ENCODE assay signal across 1 cellular context in the genomic region with DNA sequence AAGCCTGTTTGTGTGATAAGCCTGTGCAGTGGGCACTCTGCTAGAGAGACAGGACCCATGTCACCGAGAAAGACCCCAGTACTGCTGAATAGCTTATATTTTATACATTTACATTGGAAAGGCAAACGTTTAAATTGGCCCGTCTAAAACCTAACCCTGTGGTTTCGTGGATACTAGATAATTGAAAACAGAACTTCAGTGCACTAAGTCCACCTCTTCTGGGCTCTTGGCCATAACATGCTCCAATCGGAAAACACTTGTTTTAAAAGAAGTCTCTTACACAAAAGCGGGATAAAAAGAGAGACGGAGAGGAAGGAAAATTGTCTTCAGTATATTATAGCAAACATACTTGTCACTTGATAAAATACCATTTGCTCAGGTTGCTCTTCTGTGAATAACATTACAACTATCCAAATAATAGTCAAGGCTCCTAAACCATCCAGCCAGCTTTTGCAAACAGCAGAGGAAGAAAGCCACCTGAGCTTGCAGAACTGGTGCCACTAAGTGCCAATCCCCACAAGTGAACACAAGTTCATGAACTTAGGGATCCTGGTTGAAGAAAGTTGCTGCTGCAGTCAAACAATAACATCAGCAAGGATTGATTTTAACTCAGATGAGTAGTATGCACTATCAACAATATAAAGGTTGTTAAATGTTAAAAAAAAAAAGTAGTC.
TF ChIP-seq lines count a peak whose summit lies in the region.

No MANE protein-coding gene starts in this region.

TF ChIP-seq in K562, 482 proteins besides CTCF, POLR2A, EP300 and RAD21:
- TF ChIP-seq SP1 (CRISPR knock-in tag; IDR thresholded peaks at IDR 0.05) (no peak), ARNT (IDR thresholded peaks at IDR 0.05) (no peak), BDP1 (IDR thresholded peaks at IDR 0.05; ENCODE audit: insufficient read depth, insufficient read length) (no peak), TFAM (CRISPR knock-in tag; conservative IDR thresholded peaks at IDR 0.05) (no peak), GATAD2A (IDR thresholded peaks at IDR 0.05) (no peak), ATF7 (IDR thresholded peaks at IDR 0.05) (no peak), HMG20B (CRISPR knock-in tag; IDR thresholded peaks at IDR 0.05) (no peak), ELF2 (CRISPR knock-in tag; IDR thresholded peaks at IDR 0.05) (no peak), ADNP (tag; IDR thresholded peaks at IDR 0.05) (no peak), YY1 (IDR thresholded peaks at IDR 0.05; ENCODE audit: borderline replicate concordance in 1 of 3, control insufficient read depth in 1 of 3, extremely low read depth in 1 of 3, insufficient read depth in 3 of 3, insufficient read length in 1 of 3, insufficient replicate concordance in 2 of 3, low read depth in 1 of 3, low read length in 2 of 3) (no peak), DDX20 (tag; IDR thresholded peaks at IDR 0.05; ENCODE audit: low read depth) (no peak), SIN3B (IDR thresholded peaks at IDR 0.05; ENCODE audit: low read depth) (no peak)
- TF ChIP-seq, protein P1, sequence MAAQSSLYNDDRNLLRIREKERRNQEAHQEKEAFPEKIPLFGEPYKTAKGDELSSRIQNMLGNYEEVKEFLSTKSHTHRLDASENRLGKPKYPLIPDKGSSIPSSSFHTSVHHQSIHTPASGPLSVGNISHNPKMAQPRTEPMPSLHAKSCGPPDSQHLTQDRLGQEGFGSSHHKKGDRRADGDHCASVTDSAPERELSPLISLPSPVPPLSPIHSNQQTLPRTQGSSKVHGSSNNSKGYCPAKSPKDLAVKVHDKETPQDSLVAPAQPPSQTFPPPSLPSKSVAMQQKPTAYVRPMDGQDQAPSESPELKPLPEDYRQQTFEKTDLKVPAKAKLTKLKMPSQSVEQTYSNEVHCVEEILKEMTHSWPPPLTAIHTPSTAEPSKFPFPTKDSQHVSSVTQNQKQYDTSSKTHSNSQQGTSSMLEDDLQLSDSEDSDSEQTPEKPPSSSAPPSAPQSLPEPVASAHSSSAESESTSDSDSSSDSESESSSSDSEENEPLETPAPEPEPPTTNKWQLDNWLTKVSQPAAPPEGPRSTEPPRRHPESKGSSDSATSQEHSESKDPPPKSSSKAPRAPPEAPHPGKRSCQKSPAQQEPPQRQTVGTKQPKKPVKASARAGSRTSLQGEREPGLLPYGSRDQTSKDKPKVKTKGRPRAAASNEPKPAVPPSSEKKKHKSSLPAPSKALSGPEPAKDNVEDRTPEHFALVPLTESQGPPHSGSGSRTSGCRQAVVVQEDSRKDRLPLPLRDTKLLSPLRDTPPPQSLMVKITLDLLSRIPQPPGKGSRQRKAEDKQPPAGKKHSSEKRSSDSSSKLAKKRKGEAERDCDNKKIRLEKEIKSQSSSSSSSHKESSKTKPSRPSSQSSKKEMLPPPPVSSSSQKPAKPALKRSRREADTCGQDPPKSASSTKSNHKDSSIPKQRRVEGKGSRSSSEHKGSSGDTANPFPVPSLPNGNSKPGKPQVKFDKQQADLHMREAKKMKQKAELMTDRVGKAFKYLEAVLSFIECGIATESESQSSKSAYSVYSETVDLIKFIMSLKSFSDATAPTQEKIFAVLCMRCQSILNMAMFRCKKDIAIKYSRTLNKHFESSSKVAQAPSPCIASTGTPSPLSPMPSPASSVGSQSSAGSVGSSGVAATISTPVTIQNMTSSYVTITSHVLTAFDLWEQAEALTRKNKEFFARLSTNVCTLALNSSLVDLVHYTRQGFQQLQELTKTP (IDR thresholded peaks at IDR 0.05; ENCODE audit: low read depth in 1 of 2, partially characterized antibody in 2 of 2), result no peak
- TF ChIP-seq, protein P2, sequence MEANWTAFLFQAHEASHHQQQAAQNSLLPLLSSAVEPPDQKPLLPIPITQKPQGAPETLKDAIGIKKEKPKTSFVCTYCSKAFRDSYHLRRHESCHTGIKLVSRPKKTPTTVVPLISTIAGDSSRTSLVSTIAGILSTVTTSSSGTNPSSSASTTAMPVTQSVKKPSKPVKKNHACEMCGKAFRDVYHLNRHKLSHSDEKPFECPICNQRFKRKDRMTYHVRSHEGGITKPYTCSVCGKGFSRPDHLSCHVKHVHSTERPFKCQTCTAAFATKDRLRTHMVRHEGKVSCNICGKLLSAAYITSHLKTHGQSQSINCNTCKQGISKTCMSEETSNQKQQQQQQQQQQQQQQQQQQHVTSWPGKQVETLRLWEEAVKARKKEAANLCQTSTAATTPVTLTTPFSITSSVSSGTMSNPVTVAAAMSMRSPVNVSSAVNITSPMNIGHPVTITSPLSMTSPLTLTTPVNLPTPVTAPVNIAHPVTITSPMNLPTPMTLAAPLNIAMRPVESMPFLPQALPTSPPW (CRISPR knock-in tag; IDR thresholded peaks at IDR 0.05), result no peak
